In genomic region chr21:37557261-37557950, GRCh38 we compare ENCODE assay signal across 11 cellular contexts.
DNase-seq lines count a peak whose midpoint lies in the region; ATAC-seq lines count a peak whose summit lies in the region.
"Had no signal": no experiment of that assay in that cellular context is flagged by ENCODE, and none has a peak within 500 bp of the region (broad histone marks: within the 10 kb centered on the region; RNA-seq: fewer than 3 reads in every experiment).

No MANE protein-coding gene starts in this region.

- H3K36me3 Mint-ChIP-seq in activated naive CD8-positive, alpha-beta T cell treated with anti-CD3 and anti-CD28 coated beads, Interleukin-2, amount 50 U/mL, for 24 hours (ENCODE audit: low read depth): no peaks in the 10 kb centered on the region
- H3K36me3 Mint-ChIP-seq: CD14-positive monocyte had no signal

- peaks cover 3% of the 10 kb centered on the region for H3K4me1 Mint-ChIP-seq in activated naive CD8-positive, alpha-beta T cell treated with anti-CD3 and anti-CD28 coated beads, Interleukin-2, amount 50 U/mL, for 24 hours
- H3K4me1 Mint-ChIP-seq: CD14-positive monocyte had no signal

- ATAC-seq in GM19351 (IDR thresholded peaks at IDR 0.05; ENCODE audit: unreplicated experiment) (peak; percentile 99), HG02981 (IDR thresholded peaks at IDR 0.05; ENCODE audit: unreplicated experiment) (peak; percentile 97)
- no peak for ATAC-seq in activated naive CD8-positive, alpha-beta T cell treated with anti-CD3 and anti-CD28 coated beads, Interleukin-2, amount 50 U/mL, for 24 hours
- ATAC-seq: left colon had no signal

- DNase-seq in Caki2 (ENCODE audit: low read depth) (peak; percentile 65), SK-MEL-5 (ENCODE audit: low read depth, low spot score) (peak; percentile 48), middle frontal gyrus (ENCODE audit: extremely low spot score, low spot score) (no peak), NCI-H524 (lab: John Stamatoyannopoulos, UW) (no peak)
- no peak for DNase-seq in activated naive CD8-positive, alpha-beta T cell treated with anti-CD3 and anti-CD28 coated beads, Interleukin-2, amount 50 U/mL, for 24 hours
- no peak for DNase-seq in stimulated activated naive CD4-positive, alpha-beta T cell treated with Interleukin-2 at 50 U/mL for 16 hours (lab: John Stamatoyannopoulos, UW)
- DNase-seq: left colon, PC-9 had no signal

- H3K4me3 Mint-ChIP-seq in activated naive CD8-positive, alpha-beta T cell treated with anti-CD3 and anti-CD28 coated beads, Interleukin-2, amount 50 U/mL, for 24 hours: no peak overlapping the region
- H3K4me3 Mint-ChIP-seq: CD14-positive monocyte had no signal

- peaks cover 4% of the 10 kb centered on the region for H3K27me3 Mint-ChIP-seq in activated naive CD8-positive, alpha-beta T cell treated with anti-CD3 and anti-CD28 coated beads, Interleukin-2, amount 50 U/mL, for 24 hours

- in situ Hi-C loops in Caki2 (cut with HindIII; ENCODE audit: low pct_unique_long_range_greater_than_20kb, low sequenced_read_pairs): no loop called here
- in situ Hi-C loops in SK-MEL-5 (cut with HindIII; ENCODE audit: low pct_unique_long_range_greater_than_20kb, low sequenced_read_pairs): no loop called here

- peaks cover 4% of the 10 kb centered on the region for H3K9me3 Mint-ChIP-seq in activated naive CD8-positive, alpha-beta T cell treated with anti-CD3 and anti-CD28 coated beads, Interleukin-2, amount 50 U/mL, for 24 hours

- H3K27ac Mint-ChIP-seq in activated naive CD8-positive, alpha-beta T cell treated with anti-CD3 and anti-CD28 coated beads, Interleukin-2, amount 50 U/mL, for 24 hours: no peak overlapping the region

Comparison
In these comparisons a context has a peak if more than half of its experiments do, and no peak if none do; other contexts are left out.
1. DNase-seq: peak in Caki2 (single experiment) and SK-MEL-5 (single experiment); none in activated naive CD8-positive, alpha-beta T cell treated with anti-CD3 and anti-CD28 coated beads, Interleukin-2, amount 50 U/mL, for 24 hours (single experiment), middle frontal gyrus (single experiment), NCI-H524 (0 of 2) and stimulated activated naive CD4-positive, alpha-beta T cell treated with Interleukin-2 at 50 U/mL for 16 hours (single experiment).